In the genomic region with DNA sequence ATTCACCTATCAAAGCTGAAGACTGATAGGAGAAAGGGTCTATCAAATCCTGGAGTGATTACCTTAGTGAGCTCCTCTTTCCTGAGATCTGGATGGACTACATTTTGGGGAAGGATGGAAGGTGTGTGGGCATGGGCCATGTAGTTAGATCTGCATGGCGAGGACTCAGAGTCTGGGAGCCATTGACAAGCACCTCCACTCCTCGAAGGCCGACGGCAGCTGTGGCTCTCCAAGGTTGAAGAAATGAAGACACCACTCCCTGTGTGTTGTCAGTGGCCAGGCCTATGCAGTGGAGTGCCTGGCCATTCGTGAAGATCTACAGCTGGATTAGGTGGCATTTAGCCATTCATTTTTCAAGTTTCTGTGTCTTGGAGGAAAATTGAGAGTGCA, we compare ENCODE assay signal across 17 cellular contexts.
A peak's percentile ranks its signal among the peaks of the same experiment; 100 is the strongest.
DNase-seq lines count a peak whose midpoint lies in the region; ATAC-seq and TF ChIP-seq lines count a peak whose summit lies in the region.
"Had no signal": no experiment of that assay in that cellular context is flagged by ENCODE, and none has a peak within 500 bp of the region (broad histone marks: within the 10 kb centered on the region; RNA-seq: fewer than 3 reads in every experiment).

No MANE protein-coding gene starts in this region.

- TF ChIP-seq CTCF in breast epithelium (IDR thresholded peaks at IDR 0.05) (no peak), MCF 10A (IDR thresholded peaks at IDR 0.05; ENCODE audit: unreplicated experiment) (no peak), esophagus muscularis mucosa (IDR thresholded peaks at IDR 0.05) (no peak), suprapubic skin (IDR thresholded peaks at IDR 0.05) (no peak)

- TF ChIP-seq POLR2A in breast epithelium (IDR thresholded peaks at IDR 0.05) (no peak), esophagus muscularis mucosa (IDR thresholded peaks at IDR 0.05; ENCODE audit: low read depth) (no peak), suprapubic skin (IDR thresholded peaks at IDR 0.05) (no peak)

- POLR2A ChIA-PET in MCF 10A (lab: Yijun Ruan, JAX) = no interaction called here

- H3K27ac ChIP-seq in breast epithelium = peak overlapping the region; percentile 25 to 59
- H3K27ac ChIP-seq in esophagus muscularis mucosa (replicated peaks in 1 of 4) = no peak overlapping the region
- H3K27ac ChIP-seq in suprapubic skin = peak overlapping the region; percentile 38
- H3K27ac ChIP-seq: 22Rv1, BLaER1, C4-2B, GM23248 had no signal

- H3K36me3 Mint-ChIP-seq in MCF 10A (ENCODE audit: insufficient read depth, unreplicated experiment) = no peaks in the 10 kb centered on the region
- no peaks in the 10 kb centered on the region for H3K36me3 Mint-ChIP-seq in stimulated activated effector memory CD8-positive, alpha-beta T cell treated with anti-CD3 and anti-CD28 coated beads, Interleukin-12 subunit alpha, Interleukin-12 subunit beta, amount 100 ng/mL, for 72 hours
- H3K36me3 Mint-ChIP-seq: CD4-positive, CD25-positive, alpha-beta regulatory T cell; CD8-positive, alpha-beta T cell had no signal

- 95% methylated on average over 5 of the region's 5 CpGs for WGBS in esophagus muscularis mucosa
- WGBS in suprapubic skin = 90% methylated on average over 5 of the region's 5 CpGs

- H3K4me3 Mint-ChIP-seq in MCF 10A (ENCODE audit: unreplicated experiment) = no peak overlapping the region
- no peak overlapping the region for H3K4me3 Mint-ChIP-seq in stimulated activated effector memory CD8-positive, alpha-beta T cell treated with anti-CD3 and anti-CD28 coated beads, Interleukin-12 subunit alpha, Interleukin-12 subunit beta, amount 100 ng/mL, for 72 hours
- H3K4me3 Mint-ChIP-seq: B cell; CD4-positive, CD25-positive, alpha-beta regulatory T cell; CD8-positive, alpha-beta T cell had no signal

- intact Hi-C loops in breast epithelium (cut with DNase I; ENCODE audit: low total_unique reads) (loop anchor here (10.0 kb wide), 1 partner anchor 1895 kb away; no protein-coding TSS in a partner anchor), MCF 10A (cut with micrococcal nuclease) (no loop called here), esophagus muscularis mucosa (cut with DNase I) (no loop called here), cardiac septum (cut with DNase I) (no loop called here)

- H3K27me3 ChIP-seq in breast epithelium (no peaks in the 10 kb centered on the region), esophagus muscularis mucosa (no peaks in the 10 kb centered on the region), suprapubic skin (no peaks in the 10 kb centered on the region)
- H3K27me3 ChIP-seq: BLaER1 had no signal

- DNase-seq in breast epithelium (ENCODE audit: low spot score in 2 of 2) (no peak), MCF 10A (ENCODE audit: unreplicated experiment) (no peak), esophagus muscularis mucosa (ENCODE audit: extremely low spot score) (peak; percentile 90), suprapubic skin (ENCODE audit: low spot score in 2 of 2) (peak in 1 of 2 donors; percentile 40), cardiac septum (ENCODE audit: low spot score) (no peak)
- no peak for DNase-seq in stimulated activated effector memory CD8-positive, alpha-beta T cell treated with anti-CD3 and anti-CD28 coated beads, Interleukin-12 subunit alpha, Interleukin-12 subunit beta, amount 100 ng/mL, for 72 hours (ENCODE audit: low spot score in 2 of 2)
- DNase-seq: Caco-2; CD4-positive, CD25-positive, alpha-beta regulatory T cell; CD8-positive, alpha-beta T cell; DND-41; H7; HCEC 1CT had no signal

- no peaks in the 10 kb centered on the region for H3K4me1 ChIP-seq in breast epithelium
- peaks cover 0 to 4% (median 0%) of the 10 kb centered on the region in 4 donors for H3K4me1 ChIP-seq in esophagus muscularis mucosa
- peaks cover 19% of the 10 kb centered on the region for H3K4me1 ChIP-seq in suprapubic skin
- H3K4me1 ChIP-seq: BLaER1, Caco-2 had no signal

- H3K27ac Mint-ChIP-seq in MCF 10A (ENCODE audit: low read depth, unreplicated experiment) = no peak overlapping the region
- no peak overlapping the region for H3K27ac Mint-ChIP-seq in stimulated activated effector memory CD8-positive, alpha-beta T cell treated with anti-CD3 and anti-CD28 coated beads, Interleukin-12 subunit alpha, Interleukin-12 subunit beta, amount 100 ng/mL, for 72 hours
- H3K27ac Mint-ChIP-seq: B cell; CD4-positive, CD25-positive, alpha-beta regulatory T cell; CD8-positive, alpha-beta T cell had no signal

- no peak overlapping the region for H3K4me3 ChIP-seq in breast epithelium
- H3K4me3 ChIP-seq in esophagus muscularis mucosa = no peak overlapping the region
- no peak overlapping the region for H3K4me3 ChIP-seq in suprapubic skin
- H3K4me3 ChIP-seq: BLaER1, GM23248 had no signal

- H3K27me3 Mint-ChIP-seq in MCF 10A (ENCODE audit: insufficient read depth, unreplicated experiment) = no peaks in the 10 kb centered on the region
- H3K27me3 Mint-ChIP-seq: B cell; CD4-positive, CD25-positive, alpha-beta regulatory T cell had no signal

- peaks cover 23% of the 10 kb centered on the region for H3K9me3 Mint-ChIP-seq in MCF 10A (ENCODE audit: unreplicated experiment)
- H3K9me3 Mint-ChIP-seq in stimulated activated effector memory CD8-positive, alpha-beta T cell treated with anti-CD3 and anti-CD28 coated beads, Interleukin-12 subunit alpha, Interleukin-12 subunit beta, amount 100 ng/mL, for 72 hours = peaks cover 12% of the 10 kb centered on the region

- no peak for ATAC-seq in stimulated activated effector memory CD8-positive, alpha-beta T cell treated with anti-CD3 and anti-CD28 coated beads, Interleukin-12 subunit alpha, Interleukin-12 subunit beta, amount 100 ng/mL, for 72 hours
- ATAC-seq: CD8-positive, alpha-beta T cell had no signal

- no peaks in the 10 kb centered on the region for H3K4me1 Mint-ChIP-seq in MCF 10A (ENCODE audit: insufficient read depth, unreplicated experiment)
- no peaks in the 10 kb centered on the region for H3K4me1 Mint-ChIP-seq in stimulated activated effector memory CD8-positive, alpha-beta T cell treated with anti-CD3 and anti-CD28 coated beads, Interleukin-12 subunit alpha, Interleukin-12 subunit beta, amount 100 ng/mL, for 72 hours
- H3K4me1 Mint-ChIP-seq: B cell; CD4-positive, CD25-positive, alpha-beta regulatory T cell had no signal

- TF ChIP-seq EP300 in esophagus muscularis mucosa (IDR thresholded peaks at IDR 0.05) (no peak), suprapubic skin (IDR thresholded peaks at IDR 0.05) (no peak)

- H3K36me3 ChIP-seq in breast epithelium (no peaks in the 10 kb centered on the region), esophagus muscularis mucosa (no peaks in the 10 kb centered on the region), suprapubic skin (no peaks in the 10 kb centered on the region)
- H3K36me3 ChIP-seq: BLaER1 had no signal

- H3K9me3 ChIP-seq in breast epithelium = no peaks in the 10 kb centered on the region
- no peaks in the 10 kb centered on the region for H3K9me3 ChIP-seq in esophagus muscularis mucosa
- no peaks in the 10 kb centered on the region for H3K9me3 ChIP-seq in suprapubic skin
- H3K9me3 ChIP-seq: BLaER1, Caco-2 had no signal

- CTCF ChIA-PET in MCF 10A (lab: Yijun Ruan, JAX) = no interaction called here

- no TSS peak for BruUV-seq in MCF 10A (replicated peaks; lab: Mats Ljungman, UMichigan)

Comparison
In these comparisons a context has a peak if more than half of its experiments do, and no peak if none do; other contexts are left out.
1. H3K27ac ChIP-seq: peak in breast epithelium (2 of 2) and suprapubic skin (single experiment); none in esophagus muscularis mucosa (0 of 4).